Comparison of ENCODE assay signal across 10 cellular contexts in the genomic region with DNA sequence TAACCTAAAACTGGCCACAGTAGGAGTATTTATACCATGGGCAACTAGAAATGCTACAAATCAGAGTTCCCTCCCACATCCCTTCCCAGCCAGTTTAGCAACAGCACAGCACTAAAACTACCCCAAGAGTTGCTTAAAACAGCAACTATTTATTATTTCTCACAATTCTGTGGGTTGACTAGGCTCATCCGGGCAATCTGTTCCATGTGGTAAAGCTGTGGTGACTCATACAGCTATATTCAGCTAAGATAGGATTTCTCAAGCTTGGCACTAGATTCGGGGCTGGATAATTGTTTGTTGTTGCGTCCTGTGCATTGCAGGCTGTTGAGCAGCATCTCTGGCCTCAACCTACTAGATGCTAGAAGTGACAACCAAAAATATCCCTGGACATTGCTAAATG. TPM values are rescaled to one million over a fixed set of nuclear protein-coding genes. Genes with fewer than 3 reads are reported as not detected.
DNase-seq lines count a peak whose midpoint lies in the region; ATAC-seq, FAIRE-seq and TF ChIP-seq lines count a peak whose summit lies in the region.
"Had no signal": no experiment of that assay in that cellular context is flagged by ENCODE, and none has a peak within 500 bp of the region (broad histone marks: within the 10 kb centered on the region; RNA-seq: fewer than 3 reads in every experiment).

No MANE protein-coding gene starts in this region.

- TF ChIP-seq CTCF in chondrocyte (IDR thresholded peaks at IDR 0.05), result no peak
- TF ChIP-seq CTCF in pancreas (IDR thresholded peaks at IDR 0.05), result no peak
- TF ChIP-seq CTCF in Caco-2 (IDR thresholded peaks at IDR 0.05; ENCODE audit: insufficient read depth in 1 of 2, low read depth in 1 of 2, low read length in 1 of 2, severe bottlenecking in 1 of 2, unreplicated experiment in 1 of 2), result no peak

- intact Hi-C loops in pancreas (cut with DNase I) (no loop called here), Caco-2 (cut with micrococcal nuclease; ENCODE audit: unreplicated experiment) (no loop called here)

- no TSS peak for BruUV-seq in Caco-2 (replicated peaks; lab: Mats Ljungman, UMichigan)

- POLR2A ChIA-PET in Caco-2 (lab: Charles Lee), result no interaction called here

- H3K4me1 ChIP-seq in pancreas, result no peaks in the 10 kb centered on the region
- 0 out of 2 replicates have a peak, but pooled peaks cover 4% of the 10 kb centered on the region for H3K4me1 ChIP-seq in Caco-2
- H3K4me1 ChIP-seq: uterus had no signal

- no peaks in the 10 kb centered on the region for H3K36me3 Mint-ChIP-seq in chondrocyte (ENCODE audit: low read depth)
- H3K36me3 Mint-ChIP-seq in Caco-2 (ENCODE audit: insufficient read depth, unreplicated experiment), result no peaks in the 10 kb centered on the region

- DNase-seq in ELR (ENCODE audit: low read depth), result peak; percentile 75
- DNase-seq in NOMO-1 treated with dmso at 0.1 percent for 144 hours (lab: John Stamatoyannopoulos, UW; ENCODE audit: unreplicated experiment), result peak; percentile 90
- no peak for DNase-seq in chondrocyte (ENCODE audit: low spot score)
- DNase-seq in pancreas, result no peak
- DNase-seq in NCI-H82 (lab: John Stamatoyannopoulos, UW), result no peak
- no peak for DNase-seq in epidermal melanocyte (ENCODE audit: insufficient read length, low spot score)
- no peak for DNase-seq in Caco-2
- DNase-seq in AML-193 (lab: John Stamatoyannopoulos, UW), result no peak
- DNase-seq: uterus had no signal

- no peak overlapping the region for H3K27ac ChIP-seq in pancreas
- H3K27ac ChIP-seq: uterus had no signal

- H3K27me3 Mint-ChIP-seq in chondrocyte (ENCODE audit: low read depth) (no peaks in the 10 kb centered on the region), Caco-2 (ENCODE audit: insufficient read depth, unreplicated experiment) (peaks cover 8% of the 10 kb centered on the region)

- H3K4me3 ChIP-seq in pancreas, result no peak overlapping the region
- H3K4me3 ChIP-seq in Caco-2 (ENCODE audit: low read depth, low read length), result no peak overlapping the region
- H3K4me3 ChIP-seq: uterus had no signal

- ATAC-seq in pancreas, result peak in 3 of 4 donors; percentile 19 to 79 (median 68)

- H3K27ac Mint-ChIP-seq in chondrocyte (ENCODE audit: unreplicated experiment) (peak overlapping the region; percentile 42), Caco-2 (ENCODE audit: unreplicated experiment) (no peak overlapping the region)

- no peaks in the 10 kb centered on the region for H3K27me3 ChIP-seq in pancreas
- no peaks in the 10 kb centered on the region for H3K27me3 ChIP-seq in Caco-2 (replicated peaks; ENCODE audit: control insufficient read depth, insufficient read depth, low read length)
- H3K27me3 ChIP-seq: uterus had no signal

- H3K4me1 Mint-ChIP-seq in chondrocyte (ENCODE audit: low read depth), result peaks cover 24% of the 10 kb centered on the region
- H3K4me1 Mint-ChIP-seq in Caco-2 (ENCODE audit: low read depth, unreplicated experiment), result no peaks in the 10 kb centered on the region

- CTCF ChIA-PET in Caco-2 (lab: Charles Lee), result no interaction called here

- H3K9me3 Mint-ChIP-seq in chondrocyte (ENCODE audit: low read depth), result no peaks in the 10 kb centered on the region
- no peaks in the 10 kb centered on the region for H3K9me3 Mint-ChIP-seq in Caco-2 (ENCODE audit: unreplicated experiment)

- H3K9me3 ChIP-seq in pancreas (no peaks in the 10 kb centered on the region), Caco-2 (no peaks in the 10 kb centered on the region)
- H3K9me3 ChIP-seq: uterus had no signal

- no peak for FAIRE-seq in pancreas (lab: Jason Lieb, UNC)

- no peak overlapping the region for H3K4me3 Mint-ChIP-seq in chondrocyte (ENCODE audit: unreplicated experiment)
- H3K4me3 Mint-ChIP-seq in Caco-2 (ENCODE audit: unreplicated experiment), result no peak overlapping the region
- H3K4me3 Mint-ChIP-seq: nephron had no signal

- no peaks in the 10 kb centered on the region for H3K36me3 ChIP-seq in pancreas
- H3K36me3 ChIP-seq in Caco-2 (ENCODE audit: control insufficient read depth, insufficient read depth, low read length), result no peaks in the 10 kb centered on the region
- H3K36me3 ChIP-seq: uterus had no signal

- WGBS in pancreas, 2 donors, result 75 to 91% methylated on average over 3 of the region's 3 CpGs

RNA-seq across cellular contexts. Expression of a gene that starts 8.6 kb away (rescaled TPM):
- total RNA-seq in chondrocyte, result 19.5 to 23.8 TPM (median 22.6 TPM) in 3 replicates
- 10 to 100 TPM in 2 of 6 donors, 1 to 10 TPM in 4; 6.6 to 16.3 (median 7.6) TPM for total RNA-seq in pancreas
- polyA plus RNA-seq in pancreas, result 1 to 10 TPM; 3.2 to 4.3 TPM
- 4.9 and 5.2 TPM in 2 replicates for total RNA-seq in Caco-2 (2022)

Comparison
In these comparisons a context has a peak if more than half of its experiments do, and no peak if none do; other contexts are left out.
1. DNase-seq: peak in ELR (single experiment) and NOMO-1 treated with dmso at 0.1 percent for 144 hours (single experiment); none in chondrocyte (single experiment), pancreas (0 of 6), NCI-H82 (single experiment), epidermal melanocyte (single experiment), Caco-2 (0 of 2) and AML-193 (0 of 2).